8 cellular contexts compared by ENCODE assay signal in the genomic region with DNA sequence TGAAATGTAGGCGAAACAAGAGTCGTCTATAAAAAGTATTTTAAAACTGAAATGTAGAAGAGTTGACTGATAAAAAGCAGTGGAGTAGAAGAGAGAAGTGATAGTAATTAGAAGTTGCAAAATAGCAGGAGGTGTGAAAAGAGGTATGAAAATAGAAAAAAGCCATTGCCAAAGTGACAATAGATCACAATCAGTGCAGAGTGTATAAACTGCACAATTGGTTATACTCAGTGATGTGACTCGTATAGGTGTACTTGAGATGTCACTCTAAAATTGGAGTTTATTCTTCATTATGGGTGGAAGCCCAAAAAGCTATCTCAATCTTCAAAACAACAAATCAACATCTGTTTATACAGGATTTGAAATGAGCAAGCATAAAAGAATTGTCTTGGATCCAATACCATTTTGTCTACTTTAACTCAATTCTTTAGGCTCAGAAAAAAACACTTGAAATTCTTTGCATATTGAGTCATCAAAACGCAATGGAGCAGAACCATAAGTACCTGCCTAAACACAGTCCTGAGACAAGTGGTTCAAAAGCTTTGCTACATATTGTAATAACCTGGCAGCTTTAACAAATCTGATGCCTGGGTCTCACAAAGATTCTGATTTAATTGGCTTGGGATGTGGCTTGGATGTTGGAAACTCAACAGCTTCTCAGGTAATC. TPM values are rescaled to one million over a fixed set of nuclear protein-coding genes. Genes with fewer than 3 reads are reported as not detected.
A peak's percentile ranks its signal among the peaks of the same experiment; 100 is the strongest.
DNase-seq lines count a peak whose midpoint lies in the region; ATAC-seq and TF ChIP-seq lines count a peak whose summit lies in the region.

No MANE protein-coding gene starts in this region.

- H3K79me2 ChIP-seq in OCI-LY1 (ENCODE audit: insufficient read depth, low read length): peaks cover 6% of the 10 kb centered on the region; the same call in 1 of the 2 replicates
- no peaks in the 10 kb centered on the region for H3K79me2 ChIP-seq in mesendoderm (ENCODE audit: control insufficient read depth, insufficient read depth, low read length)

- H3K27me3 Mint-ChIP-seq in naive thymus-derived CD4-positive, alpha-beta T cell: no peaks in the 10 kb centered on the region
- H3K27me3 Mint-ChIP-seq in activated CD8-positive, alpha-beta T cell treated with anti-CD3 and anti-CD28 coated beads for 36 hours: no peaks in the 10 kb centered on the region

- no peak overlapping the region for H3K56ac ChIP-seq in mesendoderm (ENCODE audit: low read length)

- H3K4ac ChIP-seq in mesendoderm (ENCODE audit: low read depth, low read length): no peak overlapping the region

- H4K5ac ChIP-seq in mesendoderm (ENCODE audit: low read length): no peak overlapping the region

- no peak overlapping the region for H3K23ac ChIP-seq in mesendoderm (ENCODE audit: low read length)

- H3K36me3 ChIP-seq in OCI-LY1 (ENCODE audit: insufficient read depth, low read length) (peaks cover 6% of the 10 kb centered on the region; the same call in 1 of the 2 replicates), mesendoderm (ENCODE audit: control insufficient read depth, insufficient read depth, low read length) (no peaks in the 10 kb centered on the region), spleen (peaks cover 0 to 32% (median 0%) of the 10 kb centered on the region in 6 donors)
- H3K36me3 ChIP-seq in naive thymus-derived CD4-positive, alpha-beta T cell (ENCODE audit: control insufficient read depth in 2 of 3, insufficient read depth in 3 of 3, low read length in 3 of 3): no peaks in the 10 kb centered on the region

- DNase-seq in NCI-H748 (lab: John Stamatoyannopoulos, UW; ENCODE audit: unreplicated experiment) (peak; percentile 37), NCI-H748 treated with DMSO at 0.1 percent for 48 hours (lab: John Stamatoyannopoulos, UW) (no peak), mesendoderm (peak; percentile 12), spleen (no peak)
- no peak for DNase-seq in naive thymus-derived CD4-positive, alpha-beta T cell
- DNase-seq in activated CD8-positive, alpha-beta T cell treated with anti-CD3 and anti-CD28 coated beads for 36 hours: no peak

- no peak overlapping the region for H3K4me3 Mint-ChIP-seq in naive thymus-derived CD4-positive, alpha-beta T cell
- H3K4me3 Mint-ChIP-seq in activated CD8-positive, alpha-beta T cell treated with anti-CD3 and anti-CD28 coated beads for 36 hours: no peak overlapping the region

- no peak overlapping the region for H4K8ac ChIP-seq in mesendoderm (ENCODE audit: low read depth, low read length)

- H3F3A ChIP-seq in OCI-LY1 (ENCODE audit: insufficient read depth, low read length): no peaks in the 10 kb centered on the region

- no peak overlapping the region for H2BK120ac ChIP-seq in mesendoderm (ENCODE audit: low read depth, low read length)

- H3K9me3 Mint-ChIP-seq in naive thymus-derived CD4-positive, alpha-beta T cell: no peaks in the 10 kb centered on the region
- no peaks in the 10 kb centered on the region for H3K9me3 Mint-ChIP-seq in activated CD8-positive, alpha-beta T cell treated with anti-CD3 and anti-CD28 coated beads for 36 hours

- H3K27me3 ChIP-seq in OCI-LY1 (ENCODE audit: insufficient read depth, low read length): no peaks in the 10 kb centered on the region
- H3K27me3 ChIP-seq in mesendoderm (ENCODE audit: insufficient read depth, low read length, poor library complexity): no peaks in the 10 kb centered on the region
- no peaks in the 10 kb centered on the region for H3K27me3 ChIP-seq in spleen (replicated peaks in 1 of 7)
- H3K27me3 ChIP-seq in naive thymus-derived CD4-positive, alpha-beta T cell (ENCODE audit: control insufficient read depth in 2 of 2, insufficient read depth in 2 of 2, low read length in 2 of 2): no peaks in the 10 kb centered on the region

- H3K9me2 ChIP-seq in OCI-LY1 (ENCODE audit: low read depth, low read length): no peaks in the 10 kb centered on the region

- H3K27ac Mint-ChIP-seq in naive thymus-derived CD4-positive, alpha-beta T cell: no peak overlapping the region
- H3K27ac Mint-ChIP-seq in activated CD8-positive, alpha-beta T cell treated with anti-CD3 and anti-CD28 coated beads for 36 hours: no peak overlapping the region

- no peaks in the 10 kb centered on the region for H4K20me1 ChIP-seq in OCI-LY1 (ENCODE audit: insufficient read depth, low read length)

- H3K4me1 ChIP-seq in OCI-LY1 (ENCODE audit: insufficient read depth, low read length, severe bottlenecking): peaks cover 19% of the 10 kb centered on the region
- H3K4me1 ChIP-seq in mesendoderm (ENCODE audit: control insufficient read depth, low read depth, low read length): no peaks in the 10 kb centered on the region
- peaks cover 0 to 52% (median 14%) of the 10 kb centered on the region in 6 donors for H3K4me1 ChIP-seq in spleen
- H3K4me1 ChIP-seq in naive thymus-derived CD4-positive, alpha-beta T cell (ENCODE audit: control insufficient read depth in 2 of 2, insufficient read depth in 2 of 2, low read length in 2 of 2): no peaks in the 10 kb centered on the region

- no peak overlapping the region for H2BK15ac ChIP-seq in mesendoderm (replicated peaks; ENCODE audit: low read depth)

- intact Hi-C loops in spleen (cut with DNase I; ENCODE audit: low total_unique reads): no loop called here
- intact Hi-C loops in naive thymus-derived CD4-positive, alpha-beta T cell (cut with micrococcal nuclease): no loop called here
- intact Hi-C loops in activated CD8-positive, alpha-beta T cell treated with anti-CD3 and anti-CD28 coated beads for 36 hours (cut with micrococcal nuclease): no loop called here

- H3K9ac ChIP-seq in OCI-LY1 (ENCODE audit: low read length): peak overlapping the region; percentile 41; the same call in 1 of the 2 replicates
- no peak overlapping the region for H3K9ac ChIP-seq in mesendoderm (ENCODE audit: low read length)

- POLR2A ChIA-PET in naive thymus-derived CD4-positive, alpha-beta T cell (lab: Charles Lee): no interaction called here
- POLR2A ChIA-PET in activated CD8-positive, alpha-beta T cell treated with anti-CD3 and anti-CD28 coated beads for 36 hours (lab: Charles Lee): interaction anchor here (1.5 kb wide), 1 partner anchor 42 kb away, joined by 3 read pairs; a partner anchor contains a TSS

- peak overlapping the region; percentile 41 for H3K4me2 ChIP-seq in OCI-LY1 (ENCODE audit: low read length)
- no peak overlapping the region for H3K4me2 ChIP-seq in mesendoderm (ENCODE audit: low read length)

- H2AFZ ChIP-seq in OCI-LY1 (ENCODE audit: low read length): no peak overlapping the region

- CTCF ChIA-PET in naive thymus-derived CD4-positive, alpha-beta T cell (lab: Charles Lee): interaction anchor here (0.7 kb wide), 1 partner anchor 15 kb away, joined by 3 read pairs; no protein-coding TSS in a partner anchor
- CTCF ChIA-PET in activated CD8-positive, alpha-beta T cell treated with anti-CD3 and anti-CD28 coated beads for 36 hours (lab: Charles Lee): interaction anchor here (1.2 to 3.4 kb wide), 2 partner anchors 17 to 69 kb away, joined by 3 to 15 read pairs; no protein-coding TSS in a partner anchor

- H3K18ac ChIP-seq in mesendoderm (ENCODE audit: low read length): no peak overlapping the region

- no peak overlapping the region for H2BK5ac ChIP-seq in mesendoderm (ENCODE audit: low read length)

- peak; percentile 83 for ATAC-seq in HG03066 (IDR thresholded peaks at IDR 0.05; ENCODE audit: low read depth, unreplicated experiment)
- no peak for ATAC-seq in naive thymus-derived CD4-positive, alpha-beta T cell
- no peak for ATAC-seq in activated CD8-positive, alpha-beta T cell treated with anti-CD3 and anti-CD28 coated beads for 36 hours

- H3K4me1 Mint-ChIP-seq in naive thymus-derived CD4-positive, alpha-beta T cell: peaks cover 0 to 24% (median 0%) of the 10 kb centered on the region in 7 donors
- peaks cover 16% of the 10 kb centered on the region for H3K4me1 Mint-ChIP-seq in activated CD8-positive, alpha-beta T cell treated with anti-CD3 and anti-CD28 coated beads for 36 hours (ENCODE audit: low read depth)

- H3K36me3 Mint-ChIP-seq in naive thymus-derived CD4-positive, alpha-beta T cell: peaks cover 0 to 16% (median 5%) of the 10 kb centered on the region in 5 donors
- H3K36me3 Mint-ChIP-seq in activated CD8-positive, alpha-beta T cell treated with anti-CD3 and anti-CD28 coated beads for 36 hours (ENCODE audit: low read depth): peaks cover 22% of the 10 kb centered on the region

- WGBS in mesendoderm (ENCODE audit: extremely low coverage, insufficient coverage, low lambda C conversion rate): 100% methylated on average over 1 of the region's 4 CpGs
- 72 to 80% (median 74%) methylated on average over 4 of the region's 4 CpGs for WGBS in spleen, 5 donors

- H2AK5ac ChIP-seq in mesendoderm (ENCODE audit: low read length): no peak overlapping the region

- H3K4me3 ChIP-seq in OCI-LY1 (ENCODE audit: low read depth, low read length, poor library complexity, severe bottlenecking) (peak overlapping the region; percentile 8), mesendoderm (ENCODE audit: low read length) (no peak overlapping the region), spleen (no peak overlapping the region)
- H3K4me3 ChIP-seq in naive thymus-derived CD4-positive, alpha-beta T cell (ENCODE audit: low read length): no peak overlapping the region

- no peak for TF ChIP-seq POLR2A in spleen (IDR thresholded peaks at IDR 0.05)

- TF ChIP-seq CTCF in OCI-LY1 (IDR thresholded peaks at IDR 0.05; ENCODE audit: low read length) (no peak), spleen (IDR thresholded peaks at IDR 0.05 in 8 of 11, conservative IDR thresholded peaks at IDR 0.05 in 3 of 11) (no peak)
- no peak for TF ChIP-seq CTCF in activated CD8-positive, alpha-beta T cell treated with anti-CD3 and anti-CD28 coated beads for 36 hours (IDR thresholded peaks at IDR 0.05)

- H3K79me1 ChIP-seq in mesendoderm (ENCODE audit: low read length): peaks cover 2% of the 10 kb centered on the region

- peak overlapping the region; percentile 64 for H3K27ac ChIP-seq in OCI-LY1 (ENCODE audit: low read depth, low read length, poor library complexity, severe bottlenecking)
- no peak overlapping the region for H3K27ac ChIP-seq in mesendoderm (ENCODE audit: low read depth, low read length)
- H3K27ac ChIP-seq in spleen: no peak overlapping the region
- H3K27ac ChIP-seq in naive thymus-derived CD4-positive, alpha-beta T cell (ENCODE audit: low read depth, low read length): no peak overlapping the region

- H3K9me3 ChIP-seq in OCI-LY1 (ENCODE audit: low read length) (no peaks in the 10 kb centered on the region), spleen (no peaks in the 10 kb centered on the region)
- no peaks in the 10 kb centered on the region for H3K9me3 ChIP-seq in naive thymus-derived CD4-positive, alpha-beta T cell (ENCODE audit: control insufficient read depth in 2 of 3, low read length in 3 of 3)

RNA-seq across cellular contexts. Expression of a gene that starts 8.8 kb away (rescaled TPM):
- 13.8 TPM for polyA plus RNA-seq in mesendoderm (2013, experiment 1 of 2)
- polyA plus RNA-seq in mesendoderm (2013, experiment 2 of 2): 12.8 TPM
- 10 to 100 TPM; 17.2 to 30.7 (median 19.9) TPM for total RNA-seq in spleen
- polyA plus RNA-seq in spleen: 10 to 100 TPM; 13.5 to 16.5 (median 13.9) TPM
- total RNA-seq in naive thymus-derived CD4-positive, alpha-beta T cell: 10 to 100 TPM in 1 of 5 experiments, 1 to 10 TPM in 4; 2.3 to 24.6 (median 6.1) TPM
- 1 to 10 TPM; 4.6 to 5.3 TPM for polyA plus RNA-seq in naive thymus-derived CD4-positive, alpha-beta T cell
- total RNA-seq in activated CD8-positive, alpha-beta T cell treated with anti-CD3 and anti-CD28 coated beads for 36 hours: 10 to 100 TPM; 34.9 to 35.4 TPM

RNA-seq across cellular contexts. Expression of a gene that starts 9.3 kb away (rescaled TPM):
- 8.2 TPM for polyA plus RNA-seq in mesendoderm (2013, experiment 1 of 2)
- polyA plus RNA-seq in mesendoderm (2013, experiment 2 of 2): 8.2 TPM
- total RNA-seq in spleen: 10 to 100 TPM; 27.9 to 44.1 (median 36.0) TPM
- 1 to 10 TPM; 6.5 to 9.7 (median 7.4) TPM for polyA plus RNA-seq in spleen
- total RNA-seq in naive thymus-derived CD4-positive, alpha-beta T cell: 10 to 100 TPM; 22.8 to 36.4 (median 28.6) TPM
- 1 to 10 TPM; 3.4 to 7.4 TPM for polyA plus RNA-seq in naive thymus-derived CD4-positive, alpha-beta T cell
- total RNA-seq in activated CD8-positive, alpha-beta T cell treated with anti-CD3 and anti-CD28 coated beads for 36 hours: 10 to 100 TPM; 14.3 to 17.9 TPM

RNA-seq across cellular contexts. Expression of a gene that starts 42.3 kb away (rescaled TPM):
- 545 TPM for polyA plus RNA-seq in mesendoderm (2013, experiment 1 of 2)
- polyA plus RNA-seq in mesendoderm (2013, experiment 2 of 2): 551 TPM
- 100 to 1,000 TPM; 265 to 443 (median 310) TPM for total RNA-seq in spleen
- 100 to 1,000 TPM; 246 to 261 (median 259) TPM for polyA plus RNA-seq in spleen
- 100 to 1,000 TPM; 234 to 448 (median 353) TPM for total RNA-seq in naive thymus-derived CD4-positive, alpha-beta T cell
- polyA plus RNA-seq in naive thymus-derived CD4-positive, alpha-beta T cell: 100 to 1,000 TPM; 267 to 314 TPM
- 100 to 1,000 TPM; 665 to 672 TPM for total RNA-seq in activated CD8-positive, alpha-beta T cell treated with anti-CD3 and anti-CD28 coated beads for 36 hours

Comparison
In these comparisons a context has a peak if more than half of its experiments do, and no peak if none do; other contexts are left out.
1. DNase-seq: peak in NCI-H748 (single experiment) and mesendoderm (single experiment); none in NCI-H748 treated with DMSO at 0.1 percent for 48 hours (single experiment), spleen (single experiment), naive thymus-derived CD4-positive, alpha-beta T cell (0 of 9) and activated CD8-positive, alpha-beta T cell treated with anti-CD3 and anti-CD28 coated beads for 36 hours (single experiment).